Comparison of ENCODE assay signal across 11 cellular contexts in the genomic region with DNA sequence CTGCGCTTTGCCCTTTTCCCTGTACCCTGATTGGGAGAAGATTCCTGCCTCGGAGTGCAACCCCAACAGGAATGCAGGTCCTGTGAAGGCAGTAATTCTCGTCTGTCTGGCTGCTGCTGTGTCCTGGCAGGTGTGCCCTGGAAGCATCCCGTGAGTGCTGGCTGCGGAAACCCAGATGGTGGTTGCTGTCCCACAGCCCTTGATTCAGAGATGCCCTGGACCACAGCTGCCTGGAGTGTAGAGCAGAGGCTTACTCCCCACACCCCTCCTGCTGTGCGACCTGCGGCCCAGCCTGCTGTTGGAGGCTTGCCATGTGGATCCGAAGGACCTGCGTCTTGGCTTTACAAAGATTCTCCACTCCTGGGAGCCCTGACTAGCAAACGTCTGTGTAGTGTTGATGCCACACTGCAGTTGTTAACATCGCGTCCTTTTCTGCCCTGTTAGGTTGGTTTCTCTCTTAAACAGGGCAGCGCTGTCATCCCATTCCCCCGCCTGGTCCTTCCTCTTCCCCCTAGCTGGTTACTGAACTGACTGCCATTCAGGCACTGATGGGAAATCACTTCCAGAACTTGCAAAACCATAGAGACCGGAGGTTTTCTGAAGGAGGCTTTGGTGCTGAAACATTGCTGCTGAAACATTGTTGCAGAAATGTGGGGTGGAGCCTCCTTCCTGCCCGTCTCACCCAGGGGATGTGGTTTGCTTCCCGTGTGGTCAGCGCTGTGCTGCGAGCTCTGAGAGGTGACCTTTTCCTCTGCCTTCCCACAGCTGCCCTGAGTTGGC. TPM values are rescaled to one million over a fixed set of nuclear protein-coding genes. Genes with fewer than 3 reads are reported as not detected.
DNase-seq lines count a peak whose midpoint lies in the region; ATAC-seq and TF ChIP-seq lines count a peak whose summit lies in the region.
"Had no signal": no experiment of that assay in that cellular context is flagged by ENCODE, and none has a peak within 500 bp of the region (broad histone marks: within the 10 kb centered on the region; RNA-seq: fewer than 3 reads in every experiment).

No MANE protein-coding gene starts in this region.

- no peak for TF ChIP-seq CTCF in chondrocyte (IDR thresholded peaks at IDR 0.05)

- H3K9me3 Mint-ChIP-seq in chondrocyte (ENCODE audit: low read depth), result no peaks in the 10 kb centered on the region
- no peaks in the 10 kb centered on the region for H3K9me3 Mint-ChIP-seq in naive thymus-derived CD8-positive, alpha-beta T cell
- H3K9me3 Mint-ChIP-seq: naive B cell had no signal

- peak; percentile 51 for DNase-seq in ELR (ENCODE audit: low read depth)
- peak; percentile 70 for DNase-seq in SKM-1 treated with dmso at 0.1 percent for 144 hours (lab: John Stamatoyannopoulos, UW; ENCODE audit: unreplicated experiment)
- DNase-seq in chondrocyte (ENCODE audit: low spot score), result no peak
- peak in 2 of 10 donors; percentile 9 to 16 for DNase-seq in naive thymus-derived CD8-positive, alpha-beta T cell
- DNase-seq in NCI-H1694 treated with DMSO at 0.1 percent for 48 hours (lab: John Stamatoyannopoulos, UW), result no peak
- no peak for DNase-seq in DMS153 treated with DMSO at 0.1 percent for 48 hours (lab: John Stamatoyannopoulos, UW; ENCODE audit: unreplicated experiment)
- DNase-seq in AG08396 (ENCODE audit: low spot score), result no peak
- DNase-seq: effector CD4-positive, alpha-beta T cell; naive B cell; NCI-H146 had no signal

- H3K4me1 Mint-ChIP-seq in chondrocyte (ENCODE audit: low read depth), result peaks cover 35% of the 10 kb centered on the region
- H3K4me1 Mint-ChIP-seq in naive thymus-derived CD8-positive, alpha-beta T cell, result peaks cover 17 to 55% (median 42%) of the 10 kb centered on the region in 4 donors

- peaks cover 8% of the 10 kb centered on the region for H3K36me3 Mint-ChIP-seq in chondrocyte (ENCODE audit: low read depth)
- H3K36me3 Mint-ChIP-seq in naive thymus-derived CD8-positive, alpha-beta T cell, result peaks cover 0 to 44% (median 1%) of the 10 kb centered on the region in 3 donors

- H3K27ac Mint-ChIP-seq in chondrocyte (ENCODE audit: unreplicated experiment), result peak overlapping the region; percentile 58
- peak overlapping the region; percentile 22 to 87 (median 80) for H3K27ac Mint-ChIP-seq in naive thymus-derived CD8-positive, alpha-beta T cell

- H3K27me3 Mint-ChIP-seq in chondrocyte (ENCODE audit: low read depth), result no peaks in the 10 kb centered on the region
- no peaks in the 10 kb centered on the region for H3K27me3 Mint-ChIP-seq in naive thymus-derived CD8-positive, alpha-beta T cell
- H3K27me3 Mint-ChIP-seq: naive B cell had no signal

- ATAC-seq in naive thymus-derived CD8-positive, alpha-beta T cell, result no peak
- no peak for ATAC-seq in GM18858 (IDR thresholded peaks at IDR 0.05; ENCODE audit: unreplicated experiment)

- H3K4me3 Mint-ChIP-seq in chondrocyte (ENCODE audit: unreplicated experiment), result no peak overlapping the region
- H3K4me3 Mint-ChIP-seq in naive thymus-derived CD8-positive, alpha-beta T cell, result peak overlapping the region; percentile 44 to 85 (median 73)

- POLR2A ChIA-PET in naive thymus-derived CD8-positive, alpha-beta T cell (lab: Charles Lee), result interaction anchor here (0.9 kb wide), 1 partner anchor 52 kb away, joined by 3 read pairs; no protein-coding TSS in a partner anchor

RNA-seq across cellular contexts. Expression of gene DNAJB6, which starts 53.3 kb away (rescaled TPM):
- 98.2 to 112 TPM (median 108 TPM) in 3 replicates for total RNA-seq in chondrocyte
- total RNA-seq in naive thymus-derived CD8-positive, alpha-beta T cell, result 100 to 1,000 TPM; 112 to 118 TPM
- 100 to 1,000 TPM; 113 to 159 (median 115) TPM for polyA plus RNA-seq in naive thymus-derived CD8-positive, alpha-beta T cell

Comparison
In these comparisons a context has a peak if more than half of its experiments do, and no peak if none do; other contexts are left out.
1. DNase-seq: peak in ELR (single experiment) and SKM-1 treated with dmso at 0.1 percent for 144 hours (single experiment); none in chondrocyte (single experiment), NCI-H1694 treated with DMSO at 0.1 percent for 48 hours (single experiment), DMS153 treated with DMSO at 0.1 percent for 48 hours (single experiment) and AG08396 (single experiment).